Comparison of ENCODE assay signal across 8 cellular contexts in the genomic region with DNA sequence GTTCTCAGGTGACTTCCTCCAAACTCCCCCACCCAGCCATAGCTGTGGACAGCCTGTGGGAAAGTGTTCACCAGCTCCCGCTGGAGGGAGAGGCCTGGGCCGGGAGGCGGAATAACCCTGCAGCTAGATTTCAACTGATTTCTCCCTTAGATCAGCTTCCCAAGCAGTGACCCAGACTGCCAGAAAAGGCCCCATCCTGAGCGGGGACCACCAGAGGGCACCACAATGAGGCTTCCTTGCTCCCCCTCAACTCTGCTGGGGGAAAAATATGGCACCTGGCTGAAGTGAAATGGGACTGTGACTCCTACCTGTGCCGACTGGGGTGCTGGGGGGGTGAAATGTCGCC. TPM values are rescaled to one million over a fixed set of nuclear protein-coding genes. Genes with fewer than 3 reads are reported as not detected.
A peak's percentile ranks its signal among the peaks of the same experiment; 100 is the strongest.
DNase-seq lines count a peak whose midpoint lies in the region; ATAC-seq, FAIRE-seq and TF ChIP-seq lines count a peak whose summit lies in the region.

No MANE protein-coding gene starts in this region.

- intact Hi-C loops in mucosa of descending colon (cut with DNase I, micrococcal nuclease): no loop called here

- H4K20me1 ChIP-seq in astrocyte (ENCODE audit: insufficient read depth, low read length) (peaks cover 15% of the 10 kb centered on the region), osteoblast (ENCODE audit: insufficient read depth, low read length) (no peaks in the 10 kb centered on the region)

- H3K27ac ChIP-seq in astrocyte (ENCODE audit: low read depth, low read length) (no peak overlapping the region), osteoblast (ENCODE audit: low read depth, low read length) (no peak overlapping the region)

- H3K4me1 Mint-ChIP-seq in IgD-negative memory B cell: peaks cover 5 to 13% (median 7%) of the 10 kb centered on the region in 3 donors
- peaks cover 2% of the 10 kb centered on the region for H3K4me1 Mint-ChIP-seq in astrocyte (ENCODE audit: low read depth, unreplicated experiment)

- no peaks in the 10 kb centered on the region for H3K36me3 Mint-ChIP-seq in IgD-negative memory B cell
- H3K36me3 Mint-ChIP-seq in astrocyte (ENCODE audit: low read depth, unreplicated experiment): peaks cover 3% of the 10 kb centered on the region

- FAIRE-seq in D721Med (lab: Jason Lieb, UNC) (no peak), astrocyte (lab: Jason Lieb, UNC) (no peak)

- H3K27me3 Mint-ChIP-seq in IgD-negative memory B cell (peaks cover 53% of the 10 kb centered on the region), astrocyte (ENCODE audit: low read depth, unreplicated experiment) (peaks cover 84% of the 10 kb centered on the region)

- TF ChIP-seq CTCF in D721Med (IDR thresholded peaks at IDR 0.05; ENCODE audit: insufficient read depth, missing control alignments) (peak; percentile 38), astrocyte (IDR thresholded peaks at IDR 0.05; ENCODE audit: insufficient read depth, low read depth, low read length) (peak; percentile 14), osteoblast (IDR thresholded peaks at IDR 0.05; ENCODE audit: extremely low read depth, low read depth, low read length) (peak; percentile 8), mucosa of descending colon (IDR thresholded peaks at IDR 0.05) (no peak)

- H3K36me3 ChIP-seq in astrocyte (ENCODE audit: insufficient read depth, low read length) (no peaks in the 10 kb centered on the region), osteoblast (ENCODE audit: insufficient read depth, low read length) (no peaks in the 10 kb centered on the region), mucosa of descending colon (ENCODE audit: low read depth) (no peaks in the 10 kb centered on the region)

- ATAC-seq in mucosa of descending colon: no peak
- no peak for ATAC-seq in HG02970 (IDR thresholded peaks at IDR 0.05; ENCODE audit: low FRiP score, unreplicated experiment)
- ATAC-seq in HG02840 (IDR thresholded peaks at IDR 0.05; ENCODE audit: low FRiP score, unreplicated experiment): no peak

- H3K27ac Mint-ChIP-seq in IgD-negative memory B cell (peak overlapping the region; percentile 48 to 92 (median 78)), astrocyte (ENCODE audit: unreplicated experiment) (peak overlapping the region; percentile 44)

- H3K4me2 ChIP-seq in astrocyte (ENCODE audit: low read length) (peak overlapping the region; percentile 73), osteoblast (ENCODE audit: insufficient read depth, low read length) (peak overlapping the region; percentile 18)

- no peak overlapping the region for H3K4me3 ChIP-seq in astrocyte (ENCODE audit: insufficient read depth, low read depth, low read length)
- H3K4me3 ChIP-seq in osteoblast (ENCODE audit: insufficient read depth, low read length): no peak overlapping the region
- no peak overlapping the region for H3K4me3 ChIP-seq in mucosa of descending colon

- H3K4me3 Mint-ChIP-seq in IgD-negative memory B cell (peak overlapping the region; percentile 87 to 95 (median 92)), astrocyte (ENCODE audit: unreplicated experiment) (no peak overlapping the region)

- H2AFZ ChIP-seq in astrocyte (ENCODE audit: low read depth, low read length) (peak overlapping the region; percentile 10), osteoblast (ENCODE audit: low read length) (no peak overlapping the region)

- no peaks in the 10 kb centered on the region for H3K79me2 ChIP-seq in astrocyte (ENCODE audit: insufficient read depth, low read length)
- H3K79me2 ChIP-seq in osteoblast (ENCODE audit: insufficient read depth, low read length): no peaks in the 10 kb centered on the region

- H3K9ac ChIP-seq in astrocyte (ENCODE audit: low read length): no peak overlapping the region

- no peaks in the 10 kb centered on the region for H3K9me3 Mint-ChIP-seq in IgD-negative memory B cell
- H3K9me3 Mint-ChIP-seq in astrocyte (ENCODE audit: unreplicated experiment): no peaks in the 10 kb centered on the region

- H3K9me3 ChIP-seq in astrocyte (ENCODE audit: insufficient read depth, low read depth, low read length): no peaks in the 10 kb centered on the region
- H3K9me3 ChIP-seq in osteoblast (ENCODE audit: low read depth, low read length): no peaks in the 10 kb centered on the region
- no peaks in the 10 kb centered on the region for H3K9me3 ChIP-seq in mucosa of descending colon

- H3K4me1 ChIP-seq in astrocyte (ENCODE audit: insufficient read depth, low read length) (peaks cover 15% of the 10 kb centered on the region), osteoblast (ENCODE audit: insufficient read depth, low read length) (peaks cover 3% of the 10 kb centered on the region), mucosa of descending colon (ENCODE audit: low read depth) (peaks cover 21% of the 10 kb centered on the region)

- H3K27me3 ChIP-seq in astrocyte (ENCODE audit: insufficient read depth, low read length) (peaks cover 96% of the 10 kb centered on the region), osteoblast (ENCODE audit: insufficient read depth, low read length) (peaks cover 82% of the 10 kb centered on the region)

- DNase-seq in D721Med (ENCODE audit: insufficient read length, low spot score): no peak
- DNase-seq in astrocyte (ENCODE audit: low read depth): no peak
- DNase-seq in osteoblast (ENCODE audit: insufficient read length, low spot score, missing footprints): peak; percentile 77
- no peak for DNase-seq in mucosa of descending colon
- no peak for DNase-seq in NCI-H510A (lab: John Stamatoyannopoulos, UW)

RNA-seq across cellular contexts. Expression of a gene that starts 50.8 kb away (rescaled TPM):
- not detected for polyA plus RNA-seq in IgD-negative memory B cell
- total RNA-seq in astrocyte (not detected in 2 replicates), osteoblast (not detected in 2 replicates), mucosa of descending colon (not detected)
